ENCODE assay signal across 8 cellular contexts in the genomic region with DNA sequence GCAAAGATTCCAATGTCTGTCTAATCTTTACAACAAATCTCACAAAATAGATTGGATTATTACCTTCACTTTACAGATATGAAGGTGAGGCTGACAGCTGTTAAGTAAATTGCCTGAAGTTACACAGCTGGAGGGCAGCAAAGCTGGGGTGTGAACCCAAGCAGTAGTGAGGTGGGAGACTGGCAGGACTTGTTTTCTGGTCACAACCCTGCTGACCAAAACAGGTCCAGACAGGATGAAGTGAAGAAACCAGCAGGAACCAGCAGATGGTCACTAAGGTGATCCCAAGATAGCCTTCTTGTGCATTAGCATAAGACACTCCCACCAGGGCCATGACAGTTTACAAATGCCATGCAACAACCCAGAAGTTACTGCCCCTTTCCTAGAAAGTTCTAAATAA.
DNase-seq lines count a peak whose midpoint lies in the region; ATAC-seq, FAIRE-seq and TF ChIP-seq lines count a peak whose summit lies in the region.
"Not testable (repeated sequence)": the region's sequence is repeated elsewhere in the genome, so short reads cannot be mapped to it uniquely, and the experiment has no call there.

No MANE protein-coding gene starts in this region.

- not testable (repeated sequence) for H3K9me3 ChIP-seq in Caco-2; HAP-1; MM.1S (replicated peaks; ENCODE audit: insufficient read depth, low read length); PC-9 (ENCODE audit: insufficient read depth, low read depth); small intestine (ENCODE audit: control insufficient read depth, low read depth)

- H3K36me3 Mint-ChIP-seq in Caco-2 (ENCODE audit: insufficient read depth, unreplicated experiment); MCF 10A (ENCODE audit: insufficient read depth, unreplicated experiment): not testable (repeated sequence)

- H3K4me1 ChIP-seq in Caco-2; HAP-1; MM.1S (ENCODE audit: low read length); PC-9 (replicated peaks; ENCODE audit: insufficient read depth); small intestine (ENCODE audit: control insufficient read depth in 2 of 2, insufficient read depth in 1 of 2, low read depth in 1 of 2, low read length in 1 of 2): not testable (repeated sequence)

- H3K27ac ChIP-seq in MM.1S (ENCODE audit: low read length): peak overlapping the region; percentile 56; the same call in 1 of the 2 replicates
- not testable (repeated sequence) for H3K27ac ChIP-seq in PC-9; small intestine (ENCODE audit: low read depth in 1 of 2, low read length in 1 of 2)

- not testable (repeated sequence) for H3K4me1 Mint-ChIP-seq in Caco-2 (ENCODE audit: low read depth, unreplicated experiment); MCF 10A (ENCODE audit: insufficient read depth, unreplicated experiment)

- H3F3A ChIP-seq in MM.1S (ENCODE audit: insufficient read depth, low read length); PC-9 (ENCODE audit: insufficient read depth, low read depth): not testable (repeated sequence)

- BruUV-seq in Caco-2 (replicated peaks; lab: Mats Ljungman, UMichigan); PC-9 (replicated peaks; lab: Mats Ljungman, UMichigan); MCF 10A (replicated peaks; lab: Mats Ljungman, UMichigan): not testable (repeated sequence)

- H3K27me3 ChIP-seq in Caco-2 (replicated peaks; ENCODE audit: control insufficient read depth, insufficient read depth, low read length); HAP-1 (ENCODE audit: low read depth); MM.1S (replicated peaks; ENCODE audit: insufficient read depth, low read length); PC-9 (ENCODE audit: insufficient read depth, low read depth); small intestine (ENCODE audit: control insufficient read depth in 2 of 2, insufficient read depth in 2 of 2, low read length in 2 of 2): not testable (repeated sequence)

- not testable (repeated sequence) for H2AFZ ChIP-seq in MM.1S (ENCODE audit: low read length); PC-9

- not testable (repeated sequence) for TF ChIP-seq CTCF in Caco-2 (IDR thresholded peaks at IDR 0.05; ENCODE audit: insufficient read depth in 1 of 2, low read depth in 1 of 2, low read length in 1 of 2, severe bottlenecking in 1 of 2, unreplicated experiment in 1 of 2); MM.1S (IDR thresholded peaks at IDR 0.05; ENCODE audit: low read length); PC-9 (conservative IDR thresholded peaks at IDR 0.05); MCF 10A (IDR thresholded peaks at IDR 0.05; ENCODE audit: unreplicated experiment)

- H4K20me1 ChIP-seq in MM.1S (ENCODE audit: insufficient read depth, low read length); PC-9 (ENCODE audit: insufficient read depth): not testable (repeated sequence)

- POLR2A ChIA-PET in Caco-2 (lab: Charles Lee); PC-9 (lab: Charles Lee; ENCODE audit: unreplicated experiment); MCF 10A (lab: Yijun Ruan, JAX): not testable (repeated sequence)

- H3K9ac ChIP-seq in MM.1S (ENCODE audit: low read length): not testable (repeated sequence)

- H3K4me2 ChIP-seq in MM.1S (ENCODE audit: low read depth, low read length); PC-9: not testable (repeated sequence)

- not testable (repeated sequence) for H3K9me2 ChIP-seq in MM.1S (replicated peaks; ENCODE audit: insufficient read depth, low read length); PC-9 (ENCODE audit: insufficient read depth)

- not testable (repeated sequence) for H3K9me3 Mint-ChIP-seq in Caco-2 (ENCODE audit: unreplicated experiment); MCF 10A (ENCODE audit: unreplicated experiment)

- not testable (repeated sequence) for H3K4me3 Mint-ChIP-seq in Caco-2 (ENCODE audit: unreplicated experiment); MCF 10A (ENCODE audit: unreplicated experiment)

- not testable (repeated sequence) for H3K4me3 ChIP-seq in Caco-2 (ENCODE audit: low read depth, low read length); HAP-1; MM.1S (ENCODE audit: low read length); PC-9; small intestine (ENCODE audit: low read depth in 1 of 2, low read length in 2 of 2)

- intact Hi-C loops in Caco-2 (cut with micrococcal nuclease; ENCODE audit: unreplicated experiment): loop anchor here (10.0 kb wide), 1 partner anchor 138 kb away; no protein-coding TSS in a partner anchor
- intact Hi-C loops in PC-9 (cut with micrococcal nuclease; ENCODE audit: unreplicated experiment); MCF 10A (cut with micrococcal nuclease); Right ventricle myocardium inferior (cut with DNase I): not testable (repeated sequence)

- ATAC-seq in Right ventricle myocardium inferior: peak; percentile 28

- CTCF ChIA-PET in Caco-2 (lab: Charles Lee); PC-9 (lab: Charles Lee); MCF 10A (lab: Yijun Ruan, JAX): not testable (repeated sequence)

- in situ Hi-C loops in HAP-1 (cut with MboI; ENCODE audit: low sequenced_read_pairs): not testable (repeated sequence)

- not testable (repeated sequence) for H3K27me3 Mint-ChIP-seq in Caco-2 (ENCODE audit: insufficient read depth, unreplicated experiment); MCF 10A (ENCODE audit: insufficient read depth, unreplicated experiment)

- DNase-seq in Caco-2: peak; percentile 34 to 48
- peak; percentile 6 to 52 for DNase-seq in HAP-1 (ENCODE audit: low spot score in 2 of 2)
- DNase-seq in MM.1S: peak; percentile 62
- peak; percentile 63 to 75 for DNase-seq in NCI-H526 (lab: John Stamatoyannopoulos, UW)
- DNase-seq in PC-9: peak; percentile 9 to 34
- DNase-seq in MCF 10A (ENCODE audit: unreplicated experiment): peak; percentile 4
- DNase-seq in Right ventricle myocardium inferior (ENCODE audit: missing footprints): not testable (repeated sequence)
- DNase-seq in small intestine: peak; percentile 24

- H3K79me2 ChIP-seq in MM.1S (ENCODE audit: low read length); PC-9 (ENCODE audit: low read depth): not testable (repeated sequence)

- H3K27ac Mint-ChIP-seq in Caco-2 (ENCODE audit: unreplicated experiment); MCF 10A (ENCODE audit: low read depth, unreplicated experiment): not testable (repeated sequence)

- not testable (repeated sequence) for H3K36me3 ChIP-seq in Caco-2 (ENCODE audit: control insufficient read depth, insufficient read depth, low read length); HAP-1 (replicated peaks); MM.1S (replicated peaks; ENCODE audit: insufficient read depth, low read length); PC-9 (ENCODE audit: low read depth); small intestine (ENCODE audit: control insufficient read depth in 2 of 2, insufficient read depth in 2 of 2, low read length in 2 of 2)

- not testable (repeated sequence) for FAIRE-seq in small intestine (lab: Jason Lieb, UNC)
